26 cellular contexts compared by ENCODE assay signal in genomic region chr15:77782691-77783090, GRCh38.
"Had no signal": no experiment of that assay in that cellular context is flagged by ENCODE, and none has a peak within 500 bp of the region (broad histone marks: within the 10 kb centered on the region; RNA-seq: fewer than 3 reads in every experiment).

No MANE protein-coding gene starts in this region.

- DNase-seq: cortex of kidney; effector CD4-positive, alpha-beta T cell; gastrocnemius medialis; head of caudate nucleus; left cardiac atrium; mesenchymal stem cell; mucosa of descending colon; naive B cell; nucleus accumbens; ovary; posterior cingulate gyrus; psoas muscle; sigmoid colon; stimulated activated CD4-positive, alpha-beta T cell treated with anti-CD3 and anti-CD28 coated beads, Interleukin-2, amount 100 ng/mL, for 24 hours; stimulated activated CD4-positive, alpha-beta T cell treated with anti-CD3 and anti-CD28 coated beads, Interleukin-4, amount 100 ng/mL, for 24 hours; stimulated activated naive CD4-positive, alpha-beta T cell treated with Interleukin-2 at 50 U/mL for 16 hours; substantia nigra; upper lobe of left lung had no signal

- H3K36me3 Mint-ChIP-seq: mesothelial cell of epicardium; natural killer cell treated with Interleukin-12 subunit alpha and Interleukin-12 subunit beta and Interleukin-15 and Interleukin-18, amount 100 ng/mL, for 72 hours; stimulated activated effector memory CD8-positive, alpha-beta T cell treated with anti-CD3 and anti-CD28 coated beads, Interleukin-12 subunit alpha, Interleukin-12 subunit beta, amount 100 ng/mL, for 72 hours had no signal

- H3K9me3 Mint-ChIP-seq: natural killer cell treated with Interleukin-12 subunit alpha and Interleukin-12 subunit beta and Interleukin-15 and Interleukin-18, amount 100 ng/mL, for 72 hours; neural crest cell had no signal

- H3K27me3 ChIP-seq: gastrocnemius medialis, ovary, upper lobe of left lung had no signal

- H3K9me3 ChIP-seq: gastrocnemius medialis, mucosa of descending colon, ovary had no signal

- H3K27ac Mint-ChIP-seq: mesothelial cell of epicardium; natural killer cell treated with Interleukin-12 subunit alpha and Interleukin-12 subunit beta and Interleukin-15 and Interleukin-18, amount 100 ng/mL, for 72 hours; stimulated activated effector memory CD8-positive, alpha-beta T cell treated with anti-CD3 and anti-CD28 coated beads, Interleukin-12 subunit alpha, Interleukin-12 subunit beta, amount 100 ng/mL, for 72 hours had no signal

- ATAC-seq: gastrocnemius medialis; left cardiac atrium; left lung; mucosa of descending colon; psoas muscle; right cardiac atrium; stimulated activated effector memory CD8-positive, alpha-beta T cell treated with anti-CD3 and anti-CD28 coated beads, Interleukin-12 subunit alpha, Interleukin-12 subunit beta, amount 100 ng/mL, for 72 hours had no signal

- H3K36me3 ChIP-seq: gastrocnemius medialis, left lung, ovary, sigmoid colon, thoracic aorta, tibial nerve, upper lobe of left lung had no signal

- H3K4me1 ChIP-seq: gastrocnemius medialis, left lung, psoas muscle, sigmoid colon, tibial nerve, upper lobe of left lung had no signal

- H3K4me1 Mint-ChIP-seq: naive B cell; neural crest cell; stimulated activated effector memory CD8-positive, alpha-beta T cell treated with anti-CD3 and anti-CD28 coated beads, Interleukin-12 subunit alpha, Interleukin-12 subunit beta, amount 100 ng/mL, for 72 hours had no signal

- H3K4me3 Mint-ChIP-seq: mesothelial cell of epicardium; naive B cell; natural killer cell treated with Interleukin-12 subunit alpha and Interleukin-12 subunit beta and Interleukin-15 and Interleukin-18, amount 100 ng/mL, for 72 hours; neural crest cell; stimulated activated effector memory CD8-positive, alpha-beta T cell treated with anti-CD3 and anti-CD28 coated beads, Interleukin-12 subunit alpha, Interleukin-12 subunit beta, amount 100 ng/mL, for 72 hours had no signal

- H3K4me3 ChIP-seq: gastrocnemius medialis, left lung, mucosa of descending colon, ovary, psoas muscle, sigmoid colon, thoracic aorta, tibial nerve, upper lobe of left lung had no signal

- H3K27ac ChIP-seq: gastrocnemius medialis, left lung, ovary, psoas muscle, sigmoid colon, thoracic aorta, tibial nerve, upper lobe of left lung had no signal
